Comparison of ENCODE assay signal across 1 cellular context in genomic region chr9:131502781-131503625, GRCh38.
A peak's percentile ranks its signal among the peaks of the same experiment; 100 is the strongest.
TF ChIP-seq lines count a peak whose summit lies in the region.

TSS of gene POMT1 (plus strand) at chr9:131502918. CDS start at chr9:131504219, 1,301 bp downstream.

TF ChIP-seq in HepG2, 621 proteins besides CTCF, POLR2A, EP300 and RAD21 (continued from another document and continues in another):
- TF ChIP-seq, protein P1, sequence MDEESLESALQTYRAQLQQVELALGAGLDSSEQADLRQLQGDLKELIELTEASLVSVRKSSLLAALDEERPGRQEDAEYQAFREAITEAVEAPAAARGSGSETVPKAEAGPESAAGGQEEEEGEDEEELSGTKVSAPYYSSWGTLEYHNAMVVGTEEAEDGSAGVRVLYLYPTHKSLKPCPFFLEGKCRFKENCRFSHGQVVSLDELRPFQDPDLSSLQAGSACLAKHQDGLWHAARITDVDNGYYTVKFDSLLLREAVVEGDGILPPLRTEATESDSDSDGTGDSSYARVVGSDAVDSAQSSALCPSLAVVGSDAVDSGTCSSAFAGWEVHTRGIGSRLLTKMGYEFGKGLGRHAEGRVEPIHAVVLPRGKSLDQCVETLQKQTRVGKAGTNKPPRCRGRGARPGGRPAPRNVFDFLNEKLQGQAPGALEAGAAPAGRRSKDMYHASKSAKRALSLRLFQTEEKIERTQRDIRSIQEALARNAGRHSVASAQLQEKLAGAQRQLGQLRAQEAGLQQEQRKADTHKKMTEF (CRISPR knock-in tag; IDR thresholded peaks at IDR 0.05), result peak; percentile 77
- TF ChIP-seq PRMT3 (CRISPR knock-in tag; IDR thresholded peaks at IDR 0.05; ENCODE audit: borderline replicate concordance, low read depth) (0 out of 2 replicates have a peak, but pooled peaks have one; percentile 35), ETV5 (CRISPR knock-in tag; IDR thresholded peaks at IDR 0.05; ENCODE audit: borderline replicate concordance) (peak; percentile 65), ZFY (CRISPR knock-in tag; IDR thresholded peaks at IDR 0.05) (peak; percentile 93), ZNF124 (CRISPR knock-in tag; IDR thresholded peaks at IDR 0.05) (peak; percentile 49), POLR2AphosphoS5 (IDR thresholded peaks at IDR 0.05; ENCODE audit: low read depth, low read length) (peak; percentile 79), ATF4 (CRISPR knock-in tag; IDR thresholded peaks at IDR 0.05) (peak in 1 of 2 experiments; percentile 34; a peak in 1 of 4 replicates), LCORL (IDR thresholded peaks at IDR 0.05) (no peak), LCORL (CRISPR knock-in tag; IDR thresholded peaks at IDR 0.05) (peak; percentile 54; the same call in 1 of the 2 replicates), ZNF331 (CRISPR knock-in tag; IDR thresholded peaks at IDR 0.05) (peak; percentile 68), ZNF605 (CRISPR knock-in tag; IDR thresholded peaks at IDR 0.05) (peak; percentile 79), ZNF589 (CRISPR knock-in tag; conservative IDR thresholded peaks at IDR 0.05) (no peak; the same call in 1 of the 2 replicates), ZNF644 (CRISPR knock-in tag; IDR thresholded peaks at IDR 0.05; ENCODE audit: low read depth) (no peak), POLR2G (IDR thresholded peaks at IDR 0.05; ENCODE audit: low read depth, low read length) (peak; percentile 83), ZNF816 (CRISPR knock-in tag; IDR thresholded peaks at IDR 0.05; ENCODE audit: borderline replicate concordance) (peak; percentile 35; the same call in 1 of the 2 replicates), ZNF562 (CRISPR knock-in tag; IDR thresholded peaks at IDR 0.05; ENCODE audit: borderline replicate concordance) (no peak), FOSL2 (CRISPR knock-in tag; IDR thresholded peaks at IDR 0.05) (peak; percentile 56), PBX3 (CRISPR knock-in tag; IDR thresholded peaks at IDR 0.05; ENCODE audit: borderline replicate concordance) (0 out of 2 replicates have a peak, but pooled peaks have one; percentile 3), HMG20B (CRISPR knock-in tag; conservative IDR thresholded peaks at IDR 0.05) (0 out of 2 replicates have a peak, but pooled peaks have one; percentile 44), ZHX1 (CRISPR knock-in tag; IDR thresholded peaks at IDR 0.05; ENCODE audit: low read depth) (peak; percentile 57; the same call in 1 of the 2 replicates), ZNF337 (CRISPR knock-in tag; IDR thresholded peaks at IDR 0.05; ENCODE audit: borderline replicate concordance, low read depth) (no peak), HMG20A (CRISPR knock-in tag; IDR thresholded peaks at IDR 0.05; ENCODE audit: borderline replicate concordance) (no peak), ZNF878 (CRISPR knock-in tag; IDR thresholded peaks at IDR 0.05) (0 out of 2 replicates have a peak, but pooled peaks have one; percentile 37), SIN3A (IDR thresholded peaks at IDR 0.05; ENCODE audit: borderline replicate concordance, low read depth, low read length) (peak; percentile 58; the same call in 1 of the 2 replicates), SUZ12 (IDR thresholded peaks at IDR 0.05; ENCODE audit: low read depth, low read length) (no peak), HOXD1 (CRISPR knock-in tag; IDR thresholded peaks at IDR 0.05) (peak; percentile 24; the same call in 1 of the 2 replicates), GATAD2A (CRISPR knock-in tag; IDR thresholded peaks at IDR 0.05) (0 out of 2 replicates have a peak, but pooled peaks have one; percentile 34), ZNF432 (CRISPR knock-in tag; IDR thresholded peaks at IDR 0.05; ENCODE audit: borderline replicate concordance) (no peak), ZNF251 (CRISPR knock-in tag; IDR thresholded peaks at IDR 0.05) (0 out of 2 replicates have a peak, but pooled peaks have one; percentile 33), ZBTB46 (CRISPR knock-in tag; IDR thresholded peaks at IDR 0.05; ENCODE audit: borderline replicate concordance) (no peak), ZNF713 (CRISPR knock-in tag; IDR thresholded peaks at IDR 0.05) (0 out of 2 replicates have a peak, but pooled peaks have one; percentile 89), ZFX (CRISPR knock-in tag; IDR thresholded peaks at IDR 0.05; ENCODE audit: low read depth) (peak; percentile 93)
- TF ChIP-seq, protein P2, sequence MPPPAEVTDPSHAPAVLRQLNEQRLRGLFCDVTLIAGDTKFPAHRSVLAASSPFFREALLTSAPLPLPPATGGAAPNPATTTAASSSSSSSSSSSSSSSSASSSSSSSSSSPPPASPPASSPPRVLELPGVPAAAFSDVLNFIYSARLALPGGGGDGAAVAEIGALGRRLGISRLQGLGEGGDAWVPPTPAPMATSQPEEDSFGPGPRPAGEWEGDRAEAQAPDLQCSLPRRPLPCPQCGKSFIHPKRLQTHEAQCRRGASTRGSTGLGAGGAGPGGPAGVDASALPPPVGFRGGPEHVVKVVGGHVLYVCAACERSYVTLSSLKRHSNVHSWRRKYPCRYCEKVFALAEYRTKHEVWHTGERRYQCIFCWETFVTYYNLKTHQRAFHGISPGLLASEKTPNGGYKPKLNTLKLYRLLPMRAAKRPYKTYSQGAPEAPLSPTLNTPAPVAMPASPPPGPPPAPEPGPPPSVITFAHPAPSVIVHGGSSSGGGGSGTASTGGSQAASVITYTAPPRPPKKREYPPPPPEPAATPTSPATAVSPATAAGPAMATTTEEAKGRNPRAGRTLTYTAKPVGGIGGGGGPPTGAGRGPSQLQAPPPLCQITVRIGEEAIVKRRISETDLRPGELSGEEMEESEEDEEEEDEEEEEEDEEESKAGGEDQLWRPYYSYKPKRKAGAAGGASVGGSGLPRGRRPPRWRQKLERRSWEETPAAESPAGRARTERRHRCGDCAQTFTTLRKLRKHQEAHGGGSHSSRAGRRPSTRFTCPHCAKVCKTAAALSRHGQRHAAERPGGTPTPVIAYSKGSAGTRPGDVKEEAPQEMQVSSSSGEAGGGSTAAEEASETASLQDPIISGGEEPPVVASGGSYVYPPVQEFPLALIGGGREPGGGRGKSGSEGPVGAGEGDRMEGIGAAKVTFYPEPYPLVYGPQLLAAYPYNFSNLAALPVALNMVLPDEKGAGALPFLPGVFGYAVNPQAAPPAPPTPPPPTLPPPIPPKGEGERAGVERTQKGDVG (CRISPR knock-in tag; IDR thresholded peaks at IDR 0.05; ENCODE audit: borderline replicate concordance), result peak; percentile 41; the same call in 1 of the 2 replicates
- TF ChIP-seq, protein P3, sequence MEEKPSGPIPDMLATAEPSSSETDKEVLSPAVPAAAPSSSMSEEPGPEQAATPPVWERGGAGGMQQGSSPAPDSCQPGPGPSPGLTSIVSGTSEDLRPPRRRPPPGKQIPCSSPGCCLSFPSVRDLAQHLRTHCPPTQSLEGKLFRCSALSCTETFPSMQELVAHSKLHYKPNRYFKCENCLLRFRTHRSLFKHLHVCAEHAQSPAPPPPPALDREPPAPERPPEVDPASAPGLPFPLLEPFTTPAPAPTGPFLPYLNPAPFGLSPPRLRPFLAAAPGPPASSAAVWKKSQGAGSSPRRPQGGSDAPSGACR (CRISPR knock-in tag; IDR thresholded peaks at IDR 0.05), result 0 out of 2 replicates have a peak, but pooled peaks have one; percentile 77
- TF ChIP-seq, protein P4, sequence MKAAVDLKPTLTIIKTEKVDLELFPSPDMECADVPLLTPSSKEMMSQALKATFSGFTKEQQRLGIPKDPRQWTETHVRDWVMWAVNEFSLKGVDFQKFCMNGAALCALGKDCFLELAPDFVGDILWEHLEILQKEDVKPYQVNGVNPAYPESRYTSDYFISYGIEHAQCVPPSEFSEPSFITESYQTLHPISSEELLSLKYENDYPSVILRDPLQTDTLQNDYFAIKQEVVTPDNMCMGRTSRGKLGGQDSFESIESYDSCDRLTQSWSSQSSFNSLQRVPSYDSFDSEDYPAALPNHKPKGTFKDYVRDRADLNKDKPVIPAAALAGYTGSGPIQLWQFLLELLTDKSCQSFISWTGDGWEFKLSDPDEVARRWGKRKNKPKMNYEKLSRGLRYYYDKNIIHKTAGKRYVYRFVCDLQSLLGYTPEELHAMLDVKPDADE (CRISPR knock-in tag; IDR thresholded peaks at IDR 0.05), result peak; percentile 67; the same call in 1 of the 2 replicates
- TF ChIP-seq, protein P5, sequence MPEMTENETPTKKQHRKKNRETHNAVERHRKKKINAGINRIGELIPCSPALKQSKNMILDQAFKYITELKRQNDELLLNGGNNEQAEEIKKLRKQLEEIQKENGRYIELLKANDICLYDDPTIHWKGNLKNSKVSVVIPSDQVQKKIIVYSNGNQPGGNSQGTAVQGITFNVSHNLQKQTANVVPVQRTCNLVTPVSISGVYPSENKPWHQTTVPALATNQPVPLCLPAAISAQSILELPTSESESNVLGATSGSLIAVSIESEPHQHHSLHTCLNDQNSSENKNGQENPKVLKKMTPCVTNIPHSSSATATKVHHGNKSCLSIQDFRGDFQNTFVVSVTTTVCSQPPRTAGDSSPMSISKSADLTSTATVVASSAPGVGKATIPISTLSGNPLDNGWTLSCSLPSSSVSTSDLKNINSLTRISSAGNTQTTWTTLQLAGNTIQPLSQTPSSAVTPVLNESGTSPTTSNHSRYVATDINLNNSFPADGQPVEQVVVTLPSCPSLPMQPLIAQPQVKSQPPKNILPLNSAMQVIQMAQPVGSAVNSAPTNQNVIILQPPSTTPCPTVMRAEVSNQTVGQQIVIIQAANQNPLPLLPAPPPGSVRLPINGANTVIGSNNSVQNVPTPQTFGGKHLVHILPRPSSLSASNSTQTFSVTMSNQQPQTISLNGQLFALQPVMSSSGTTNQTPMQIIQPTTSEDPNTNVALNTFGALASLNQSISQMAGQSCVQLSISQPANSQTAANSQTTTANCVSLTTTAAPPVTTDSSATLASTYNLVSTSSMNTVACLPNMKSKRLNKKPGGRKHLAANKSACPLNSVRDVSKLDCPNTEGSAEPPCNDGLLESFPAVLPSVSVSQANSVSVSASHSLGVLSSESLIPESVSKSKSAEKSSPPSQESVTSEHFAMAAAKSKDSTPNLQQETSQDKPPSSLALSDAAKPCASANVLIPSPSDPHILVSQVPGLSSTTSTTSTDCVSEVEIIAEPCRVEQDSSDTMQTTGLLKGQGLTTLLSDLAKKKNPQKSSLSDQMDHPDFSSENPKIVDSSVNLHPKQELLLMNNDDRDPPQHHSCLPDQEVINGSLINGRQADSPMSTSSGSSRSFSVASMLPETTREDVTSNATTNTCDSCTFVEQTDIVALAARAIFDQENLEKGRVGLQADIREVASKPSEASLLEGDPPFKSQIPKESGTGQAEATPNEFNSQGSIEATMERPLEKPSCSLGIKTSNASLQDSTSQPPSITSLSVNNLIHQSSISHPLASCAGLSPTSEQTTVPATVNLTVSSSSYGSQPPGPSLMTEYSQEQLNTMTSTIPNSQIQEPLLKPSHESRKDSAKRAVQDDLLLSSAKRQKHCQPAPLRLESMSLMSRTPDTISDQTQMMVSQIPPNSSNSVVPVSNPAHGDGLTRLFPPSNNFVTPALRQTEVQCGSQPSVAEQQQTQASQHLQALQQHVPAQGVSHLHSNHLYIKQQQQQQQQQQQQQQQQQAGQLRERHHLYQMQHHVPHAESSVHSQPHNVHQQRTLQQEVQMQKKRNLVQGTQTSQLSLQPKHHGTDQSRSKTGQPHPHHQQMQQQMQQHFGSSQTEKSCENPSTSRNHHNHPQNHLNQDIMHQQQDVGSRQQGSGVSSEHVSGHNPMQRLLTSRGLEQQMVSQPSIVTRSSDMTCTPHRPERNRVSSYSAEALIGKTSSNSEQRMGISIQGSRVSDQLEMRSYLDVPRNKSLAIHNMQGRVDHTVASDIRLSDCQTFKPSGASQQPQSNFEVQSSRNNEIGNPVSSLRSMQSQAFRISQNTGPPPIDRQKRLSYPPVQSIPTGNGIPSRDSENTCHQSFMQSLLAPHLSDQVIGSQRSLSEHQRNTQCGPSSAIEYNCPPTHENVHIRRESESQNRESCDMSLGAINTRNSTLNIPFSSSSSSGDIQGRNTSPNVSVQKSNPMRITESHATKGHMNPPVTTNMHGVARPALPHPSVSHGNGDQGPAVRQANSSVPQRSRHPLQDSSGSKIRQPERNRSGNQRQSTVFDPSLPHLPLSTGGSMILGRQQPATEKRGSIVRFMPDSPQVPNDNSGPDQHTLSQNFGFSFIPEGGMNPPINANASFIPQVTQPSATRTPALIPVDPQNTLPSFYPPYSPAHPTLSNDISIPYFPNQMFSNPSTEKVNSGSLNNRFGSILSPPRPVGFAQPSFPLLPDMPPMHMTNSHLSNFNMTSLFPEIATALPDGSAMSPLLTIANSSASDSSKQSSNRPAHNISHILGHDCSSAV (CRISPR knock-in tag; IDR thresholded peaks at IDR 0.05; ENCODE audit: borderline replicate concordance), result no peak
